ENCODE assay signal across 8 cellular contexts in genomic region chr2:199458806-199459285, GRCh38. TPM values are rescaled to one million over a fixed set of nuclear protein-coding genes. Genes with fewer than 3 reads are reported as not detected.
A peak's percentile ranks its signal among the peaks of the same experiment; 100 is the strongest.
DNase-seq lines count a peak whose midpoint lies in the region; ATAC-seq, FAIRE-seq and TF ChIP-seq lines count a peak whose summit lies in the region.

No MANE protein-coding gene starts in this region.

- peaks cover 0 to 6% of the 10 kb centered on the region in 2 donors for H3K36me3 Mint-ChIP-seq in activated naive CD4-positive, alpha-beta T cell treated with anti-CD3 and anti-CD28 coated beads, Interleukin-2, amount 50 U/mL, for 72 hours

- FAIRE-seq in GM12892 (lab: Jason Lieb, UNC): no peak

- peak; percentile 54 for DNase-seq in stimulated activated CD4-positive, alpha-beta T cell treated with anti-CD3 and anti-CD28 coated beads, Interleukin-15, amount 100 ng/mL, for 24 hours
- DNase-seq in stimulated activated CD4-positive, alpha-beta T cell treated with anti-CD3 and anti-CD28 coated beads, Interleukin-4, amount 100 ng/mL, for 4 hours: no peak
- peak in 1 of 2 donors; percentile 37 for DNase-seq in activated naive CD4-positive, alpha-beta T cell treated with anti-CD3 and anti-CD28 coated beads, Interleukin-2, amount 50 U/mL, for 72 hours (ENCODE audit: low spot score in 2 of 2)
- DNase-seq in hepatocyte (ENCODE audit: low spot score) (no peak), skeletal muscle cell (ENCODE audit: low read depth) (no peak), UCSD-AML1 (lab: John Stamatoyannopoulos, UW; ENCODE audit: unreplicated experiment) (no peak), GM12892 (ENCODE audit: insufficient read length) (no peak)

- peak overlapping the region; percentile 58 for H3K4me3 ChIP-seq in hepatocyte
- peak overlapping the region; percentile 90 for H3K4me3 ChIP-seq in skeletal muscle cell (ENCODE audit: low read depth, low read length)

- peak overlapping the region; percentile 75 for H3K27ac ChIP-seq in hepatocyte

- H3K4me2 ChIP-seq in hepatocyte: peak overlapping the region; percentile 92

- TF ChIP-seq CTCF in hepatocyte (IDR thresholded peaks at IDR 0.05; ENCODE audit: poor library complexity): no peak

- H3K9me2 ChIP-seq in hepatocyte (replicated peaks; ENCODE audit: insufficient read depth): no peaks in the 10 kb centered on the region

- peak overlapping the region; percentile 89 for H2AFZ ChIP-seq in hepatocyte

- no peaks in the 10 kb centered on the region for H4K20me1 ChIP-seq in hepatocyte (ENCODE audit: insufficient read depth, poor library complexity, severe bottlenecking)

- peaks cover 66% of the 10 kb centered on the region for H3K27me3 ChIP-seq in hepatocyte

- under 1% methylated on average over 53 of the region's 56 CpGs for WGBS in hepatocyte (ENCODE audit: low lambda C conversion rate, missing lambda C conversion rate)

- peaks cover 0 to 3% of the 10 kb centered on the region in 2 donors for H3K9me3 Mint-ChIP-seq in activated naive CD4-positive, alpha-beta T cell treated with anti-CD3 and anti-CD28 coated beads, Interleukin-2, amount 50 U/mL, for 72 hours

- H3K79me2 ChIP-seq in hepatocyte: peaks cover 4% of the 10 kb centered on the region

- no peaks in the 10 kb centered on the region for H3K9me3 ChIP-seq in hepatocyte (ENCODE audit: low read depth)

- H3K27ac Mint-ChIP-seq in activated naive CD4-positive, alpha-beta T cell treated with anti-CD3 and anti-CD28 coated beads, Interleukin-2, amount 50 U/mL, for 72 hours: no peak overlapping the region

- ATAC-seq in HG03342 (IDR thresholded peaks at IDR 0.05; ENCODE audit: unreplicated experiment): peak; percentile 28
- peak; percentile 17 to 40 for ATAC-seq in activated naive CD4-positive, alpha-beta T cell treated with anti-CD3 and anti-CD28 coated beads, Interleukin-2, amount 50 U/mL, for 72 hours

- H3K36me3 ChIP-seq in hepatocyte (replicated peaks; ENCODE audit: insufficient read depth, low read depth): no peaks in the 10 kb centered on the region

- peaks cover 15% of the 10 kb centered on the region for H3K4me1 ChIP-seq in hepatocyte (ENCODE audit: insufficient read depth)

- no peak for TF ChIP-seq POLR2A in GM12892 (IDR thresholded peaks at IDR 0.05; ENCODE audit: low read depth, low read length)

RNA-seq across cellular contexts. Expression of gene SATB2, which starts 1.1 kb away (rescaled TPM):
- under 1 TPM in 1 of 2 donors, not detected in 1; 0.21 TPM for total RNA-seq in activated naive CD4-positive, alpha-beta T cell treated with anti-CD3 and anti-CD28 coated beads, Interleukin-2, amount 50 U/mL, for 72 hours
- 7.7 and 8.7 TPM in 2 replicates for total RNA-seq in hepatocyte
- 1.9 and 2.7 TPM in 2 replicates for polyA plus RNA-seq in hepatocyte
- not detected for polyA plus RNA-seq in GM12892 (2012; ENCODE audit: missing spikeins)
